Comparison of ENCODE assay signal across 7 cellular contexts in genomic region chr19:4676955-4677731, GRCh38. TPM values are rescaled to one million over a fixed set of nuclear protein-coding genes. Genes with fewer than 3 reads are reported as not detected.
DNase-seq lines count a peak whose midpoint lies in the region; ATAC-seq and TF ChIP-seq lines count a peak whose summit lies in the region.

No MANE protein-coding gene starts in this region.

- H3K4me3 Mint-ChIP-seq in activated CD8-positive, alpha-beta T cell treated with anti-CD3 and anti-CD28 coated beads for 36 hours = no peak overlapping the region

- no peak overlapping the region for H3K27ac Mint-ChIP-seq in activated CD8-positive, alpha-beta T cell treated with anti-CD3 and anti-CD28 coated beads for 36 hours

- CTCF ChIA-PET in activated CD8-positive, alpha-beta T cell treated with anti-CD3 and anti-CD28 coated beads for 36 hours (lab: Charles Lee) = interaction anchor here (1.0 to 1.5 kb wide), 4 partner anchors 19 to 152 kb away, joined by 3 read pairs; no protein-coding TSS in a partner anchor

- H3K9me3 Mint-ChIP-seq in activated CD8-positive, alpha-beta T cell treated with anti-CD3 and anti-CD28 coated beads for 36 hours = no peaks in the 10 kb centered on the region

- H3K27me3 ChIP-seq in cardiac muscle cell (no peaks in the 10 kb centered on the region), skeletal muscle tissue (ENCODE audit: control insufficient read depth in 3 of 3, insufficient read depth in 3 of 3, low read length in 3 of 3) (no peaks in the 10 kb centered on the region)

- in situ Hi-C loops in KBM-7 (cut with MboI; ENCODE audit: low pct_unique_long_range_greater_than_20kb, low sequenced_read_pairs) = no loop called here

- DNase-seq in ELF-1 (ENCODE audit: low read depth, low spot score) (peak; percentile 81), KBM-7 (peak; percentile 41), cardiac muscle cell (ENCODE audit: low read depth in 1 of 2, low spot score in 1 of 2) (peak; percentile 51 to 52), GM19240 (ENCODE audit: insufficient read length, low spot score) (no peak)
- peak; percentile 44 for DNase-seq in activated CD8-positive, alpha-beta T cell treated with anti-CD3 and anti-CD28 coated beads for 36 hours
- DNase-seq in activated effector memory CD4-positive, alpha-beta T cell treated with Interleukin-2 at 50 U/mL for 16 hours = no peak

- H3K9ac ChIP-seq in skeletal muscle tissue (ENCODE audit: low read depth in 1 of 3, low read length in 3 of 3) = peak overlapping the region; percentile 4 to 70 (median 70)

- no peaks in the 10 kb centered on the region for H3K27me3 Mint-ChIP-seq in activated CD8-positive, alpha-beta T cell treated with anti-CD3 and anti-CD28 coated beads for 36 hours

- H3K36me3 ChIP-seq in cardiac muscle cell (no peaks in the 10 kb centered on the region), skeletal muscle tissue (ENCODE audit: control insufficient read depth in 3 of 3, insufficient read depth in 3 of 3, low read length in 3 of 3) (peaks cover 6 to 18% (median 12%) of the 10 kb centered on the region in 3 donors)

- POLR2A ChIA-PET in activated CD8-positive, alpha-beta T cell treated with anti-CD3 and anti-CD28 coated beads for 36 hours (lab: Charles Lee) = interaction anchor here (0.6 kb wide), 1 partner anchor 159 kb away, joined by 3 read pairs; no protein-coding TSS in a partner anchor

- no peak overlapping the region for H3K27ac ChIP-seq in cardiac muscle cell
- H3K27ac ChIP-seq in skeletal muscle tissue (ENCODE audit: low read depth, low read length) = peak overlapping the region; percentile 73

- peaks cover 12% of the 10 kb centered on the region for H3K36me3 Mint-ChIP-seq in activated CD8-positive, alpha-beta T cell treated with anti-CD3 and anti-CD28 coated beads for 36 hours (ENCODE audit: low read depth)

- ATAC-seq in activated CD8-positive, alpha-beta T cell treated with anti-CD3 and anti-CD28 coated beads for 36 hours = peak; percentile 56

- no peaks in the 10 kb centered on the region for H3K4me1 Mint-ChIP-seq in activated CD8-positive, alpha-beta T cell treated with anti-CD3 and anti-CD28 coated beads for 36 hours (ENCODE audit: low read depth)

- no peaks in the 10 kb centered on the region for H3K9me3 ChIP-seq in cardiac muscle cell (ENCODE audit: low read depth)
- no peaks in the 10 kb centered on the region for H3K9me3 ChIP-seq in skeletal muscle tissue (ENCODE audit: control insufficient read depth in 3 of 3, low read length in 3 of 3)

- no peaks in the 10 kb centered on the region for H3K4me1 ChIP-seq in cardiac muscle cell (ENCODE audit: low read depth)
- peaks cover 14 to 16% (median 15%) of the 10 kb centered on the region in 3 donors for H3K4me1 ChIP-seq in skeletal muscle tissue (ENCODE audit: control insufficient read depth in 3 of 3, insufficient read depth in 3 of 3, low read length in 3 of 3)

- H3K4me3 ChIP-seq in cardiac muscle cell (no peak overlapping the region), skeletal muscle tissue (ENCODE audit: low read length in 3 of 3) (peak overlapping the region in 2 of 3 donors; percentile 0 to 41)

- intact Hi-C loops in activated CD8-positive, alpha-beta T cell treated with anti-CD3 and anti-CD28 coated beads for 36 hours (cut with micrococcal nuclease) = no loop called here

- peak; percentile 59 for TF ChIP-seq CTCF in activated CD8-positive, alpha-beta T cell treated with anti-CD3 and anti-CD28 coated beads for 36 hours (IDR thresholded peaks at IDR 0.05)
- peak; percentile 46 for TF ChIP-seq CTCF in cardiac muscle cell (IDR thresholded peaks at IDR 0.05; ENCODE audit: low read depth, low read length)

RNA-seq across cellular contexts. Expression of gene MYDGF, which starts 7.0 kb away (rescaled TPM):
- total RNA-seq in activated CD8-positive, alpha-beta T cell treated with anti-CD3 and anti-CD28 coated beads for 36 hours = 10 to 100 TPM; 58.3 to 62.1 TPM
- total RNA-seq in cardiac muscle cell = 47.9 and 107 TPM in 2 replicates
- polyA plus RNA-seq in cardiac muscle cell = 122 and 206 TPM in 2 replicates
- total RNA-seq in skeletal muscle tissue = 44.4 TPM

RNA-seq across cellular contexts. Expression of gene TNFAIP8L1, which starts 37.8 kb away (rescaled TPM):
- total RNA-seq in activated CD8-positive, alpha-beta T cell treated with anti-CD3 and anti-CD28 coated beads for 36 hours = 10 to 100 TPM; 13.5 to 13.7 TPM
- 2.2 and 18.1 TPM in 2 replicates for total RNA-seq in cardiac muscle cell
- polyA plus RNA-seq in cardiac muscle cell = 5.1 and 18.7 TPM in 2 replicates
- 5.7 TPM for total RNA-seq in skeletal muscle tissue

RNA-seq across cellular contexts. Expression of gene DPP9, which starts 46.5 kb away (rescaled TPM):
- total RNA-seq in activated CD8-positive, alpha-beta T cell treated with anti-CD3 and anti-CD28 coated beads for 36 hours = 10 to 100 TPM; 60.4 to 64.0 TPM
- total RNA-seq in cardiac muscle cell (47.5 and 50.4 TPM in 2 replicates), skeletal muscle tissue (16.2 TPM)
- polyA plus RNA-seq in cardiac muscle cell = 19.8 and 25.4 TPM in 2 replicates

Comparison
In these comparisons a context has a peak if more than half of its experiments do, and no peak if none do; other contexts are left out.
1. DNase-seq: peak in ELF-1 (single experiment), KBM-7 (single experiment), activated CD8-positive, alpha-beta T cell treated with anti-CD3 and anti-CD28 coated beads for 36 hours (single experiment) and cardiac muscle cell (2 of 2); none in GM19240 (single experiment) and activated effector memory CD4-positive, alpha-beta T cell treated with Interleukin-2 at 50 U/mL for 16 hours (single experiment).